ENCODE assay signal across 8 cellular contexts in genomic region chr6:3355358-3356055, GRCh38.
DNase-seq lines count a peak whose midpoint lies in the region; ATAC-seq and TF ChIP-seq lines count a peak whose summit lies in the region.

No MANE protein-coding gene starts in this region.

- ATAC-seq in HG02623 (IDR thresholded peaks at IDR 0.05; ENCODE audit: unreplicated experiment) = no peak

- H3K27ac ChIP-seq in adrenal gland = peak overlapping the region; percentile 86 to 95 (median 89)
- H3K27ac ChIP-seq in iPS-20b (ENCODE audit: low read length) = peak overlapping the region; percentile 70
- H3K27ac ChIP-seq in smooth muscle cell (ENCODE audit: low read depth) = no peak overlapping the region

- H3F3A ChIP-seq in smooth muscle cell (ENCODE audit: low read depth) = peaks cover 3% of the 10 kb centered on the region

- DNase-seq in BJ (ENCODE audit: low read depth) (no peak), NCI-H1105 (lab: John Stamatoyannopoulos, UW) (peak; percentile 24), adrenal gland (peak; percentile 48 to 78 (median 66)), smooth muscle cell (lab: John Stamatoyannopoulos, UW; ENCODE audit: unreplicated experiment) (no peak), GM03348 (ENCODE audit: low spot score) (no peak), DMS 273 treated with DMSO at 0.1 percent for 48 hours (lab: John Stamatoyannopoulos, UW) (no peak)

- TF ChIP-seq POLR2A in adrenal gland (IDR thresholded peaks at IDR 0.05) = peak in 1 of 2 donors; percentile 52

- H3K4me3 ChIP-seq in BJ (ENCODE audit: low read depth, low read length) (peak overlapping the region; percentile 9; the same call in 1 of the 2 replicates), adrenal gland (peak overlapping the region in 2 of 4 donors; percentile 16 to 46), iPS-20b (ENCODE audit: low read length) (peak overlapping the region; percentile 54; the same call in 1 of the 2 replicates), smooth muscle cell (peak overlapping the region; percentile 27)

- H3K79me2 ChIP-seq in smooth muscle cell (ENCODE audit: low read depth) = no peaks in the 10 kb centered on the region

- peak overlapping the region; percentile 69 for H3K4me2 ChIP-seq in smooth muscle cell

- no peaks in the 10 kb centered on the region for H4K20me1 ChIP-seq in smooth muscle cell (ENCODE audit: low read depth)

- peaks cover 22 to 29% of the 10 kb centered on the region in 2 donors for H3K4me1 ChIP-seq in adrenal gland (replicated peaks in 1 of 2)
- peaks cover 46% of the 10 kb centered on the region for H3K4me1 ChIP-seq in iPS-20b (ENCODE audit: insufficient read depth, low read length)
- H3K4me1 ChIP-seq in smooth muscle cell (ENCODE audit: low read depth) = peaks cover 34% of the 10 kb centered on the region

- intact Hi-C loops in adrenal gland (cut with DNase I) = no loop called here

- no peak for TF ChIP-seq CTCF in BJ (IDR thresholded peaks at IDR 0.05; ENCODE audit: insufficient read depth, low read depth, low read length)
- no peak for TF ChIP-seq CTCF in adrenal gland (IDR thresholded peaks at IDR 0.05)
- TF ChIP-seq CTCF in smooth muscle cell (IDR thresholded peaks at IDR 0.05; ENCODE audit: borderline replicate concordance, insufficient read depth, poor library complexity, severe bottlenecking) = no peak

- POLR2A ChIA-PET in BJ (lab: Charles Lee) = no interaction called here

- peaks cover 4% of the 10 kb centered on the region; the same call in 1 of the 2 replicates for H3K27me3 ChIP-seq in BJ (ENCODE audit: control insufficient read depth, insufficient read depth, low read length)
- H3K27me3 ChIP-seq in adrenal gland = no peaks in the 10 kb centered on the region
- H3K27me3 ChIP-seq in iPS-20b (ENCODE audit: insufficient read depth, low read length) = no peaks in the 10 kb centered on the region
- no peaks in the 10 kb centered on the region for H3K27me3 ChIP-seq in smooth muscle cell (ENCODE audit: low read depth)

- no peaks in the 10 kb centered on the region for H3K9me3 ChIP-seq in adrenal gland (replicated peaks in 1 of 3)
- no peaks in the 10 kb centered on the region for H3K9me3 ChIP-seq in iPS-20b (ENCODE audit: insufficient read depth, low read depth, low read length)
- H3K9me3 ChIP-seq in smooth muscle cell (replicated peaks; ENCODE audit: low read depth) = no peaks in the 10 kb centered on the region

- CTCF ChIA-PET in BJ (lab: Yijun Ruan, JAX) = interaction anchor here (0.6 to 0.7 kb wide), 2 partner anchors 53 to 207 kb away, joined by 3 read pairs; no protein-coding TSS in a partner anchor

- no peak overlapping the region for H2AFZ ChIP-seq in smooth muscle cell (ENCODE audit: low read depth)

- H3K9ac ChIP-seq in iPS-20b (ENCODE audit: low read depth, low read length) (peak overlapping the region; percentile 70; the same call in 1 of the 2 replicates), smooth muscle cell (ENCODE audit: low read depth) (no peak overlapping the region)

- 7 to 14% (median 11%) methylated on average over 19 to 20 of the region's 20 CpGs for WGBS in adrenal gland, 4 donors
- 65% methylated on average over 19 of the region's 20 CpGs for WGBS in smooth muscle cell (ENCODE audit: low lambda C conversion rate)

- H3K36me3 ChIP-seq in BJ (ENCODE audit: control insufficient read depth, insufficient read depth, low read length) = no peaks in the 10 kb centered on the region
- no peaks in the 10 kb centered on the region for H3K36me3 ChIP-seq in adrenal gland (replicated peaks in 1 of 2)
- H3K36me3 ChIP-seq in iPS-20b (ENCODE audit: insufficient read depth, low read depth, low read length) = no peaks in the 10 kb centered on the region
- no peaks in the 10 kb centered on the region for H3K36me3 ChIP-seq in smooth muscle cell (ENCODE audit: low read depth)

Comparison
In these comparisons a context has a peak if more than half of its experiments do, and no peak if none do; other contexts are left out.
1. DNase-seq: peak in NCI-H1105 (single experiment) and adrenal gland (7 of 7); none in BJ (single experiment), smooth muscle cell (single experiment), GM03348 (single experiment) and DMS 273 treated with DMSO at 0.1 percent for 48 hours (single experiment).